Comparison of ENCODE assay signal across 12 cellular contexts in the genomic region with DNA sequence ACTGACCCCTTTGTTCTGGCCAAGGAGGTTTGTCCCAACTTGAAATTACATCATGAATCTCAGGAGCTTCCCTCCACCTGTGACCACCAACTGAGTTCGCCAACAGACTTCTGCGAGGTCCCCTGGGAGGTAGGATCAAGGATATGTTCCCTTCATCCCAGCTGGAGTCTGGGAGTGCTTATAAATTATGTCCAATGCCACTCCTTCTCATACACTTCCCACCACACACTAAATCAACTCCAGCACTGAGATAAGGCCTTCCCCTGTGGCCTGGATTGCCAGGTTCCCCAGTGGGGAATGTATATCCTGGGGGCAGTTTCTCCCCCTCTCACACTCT.
"Had no signal": no experiment of that assay in that cellular context is flagged by ENCODE, and none has a peak within 500 bp of the region (broad histone marks: within the 10 kb centered on the region; RNA-seq: fewer than 3 reads in every experiment).

No MANE protein-coding gene starts in this region.

- DNase-seq: activated CD4-positive, alpha-beta T cell treated with anti-CD3 and anti-CD28 coated beads for 4 hours; activated CD8-positive, alpha-beta T cell treated with anti-CD3 and anti-CD28 coated beads for 36 hours; activated effector memory CD4-positive, alpha-beta T cell treated with Interleukin-2 at 50 U/mL for 16 hours; activated naive CD4-positive, alpha-beta T cell treated with anti-CD3 and anti-CD28 coated beads, Interleukin-2, amount 50 U/mL, for 16 hours; activated T-cell treated with anti-CD3 and anti-CD28 coated beads, Interleukin-2, amount 50 U/mL, for 4 hours; central memory CD4-positive, alpha-beta T cell; effector CD4-positive, alpha-beta T cell; esophagus squamous epithelium; islet precursor cell; stimulated activated CD4-positive, alpha-beta T cell treated with anti-CD3 and anti-CD28 coated beads, Interleukin-1b, Interleukin-23, amount 100 ng/mL, for 48 hours had no signal

- H3K4me3 Mint-ChIP-seq: activated CD8-positive, alpha-beta T cell treated with anti-CD3 and anti-CD28 coated beads for 36 hours; activated T-cell treated with anti-CD3 and anti-CD28 coated beads, Interleukin-2, amount 50 U/mL, for 4 hours; neural progenitor cell had no signal

- ATAC-seq: activated CD8-positive, alpha-beta T cell treated with anti-CD3 and anti-CD28 coated beads for 36 hours; activated T-cell treated with anti-CD3 and anti-CD28 coated beads, Interleukin-2, amount 50 U/mL, for 4 hours had no signal

- H3K27me3 Mint-ChIP-seq: activated CD8-positive, alpha-beta T cell treated with anti-CD3 and anti-CD28 coated beads for 36 hours had no signal

- FAIRE-seq: urothelium cell line had no signal

- H3K27ac Mint-ChIP-seq: activated CD8-positive, alpha-beta T cell treated with anti-CD3 and anti-CD28 coated beads for 36 hours; neural progenitor cell had no signal
